In genomic region chr2:168247341-168248305, GRCh38 we compare ENCODE assay signal across 1 cellular context.
TF ChIP-seq lines count a peak whose summit lies in the region.

Gene STK39, minus strand, starts transcription at chr2:168247595. Its CDS starts 160 bp downstream, at chr2:168247435.

TF ChIP-seq in HepG2, 621 proteins besides CTCF, POLR2A, EP300 and RAD21 (continued from another document and continues in another):
- TF ChIP-seq, protein P1, sequence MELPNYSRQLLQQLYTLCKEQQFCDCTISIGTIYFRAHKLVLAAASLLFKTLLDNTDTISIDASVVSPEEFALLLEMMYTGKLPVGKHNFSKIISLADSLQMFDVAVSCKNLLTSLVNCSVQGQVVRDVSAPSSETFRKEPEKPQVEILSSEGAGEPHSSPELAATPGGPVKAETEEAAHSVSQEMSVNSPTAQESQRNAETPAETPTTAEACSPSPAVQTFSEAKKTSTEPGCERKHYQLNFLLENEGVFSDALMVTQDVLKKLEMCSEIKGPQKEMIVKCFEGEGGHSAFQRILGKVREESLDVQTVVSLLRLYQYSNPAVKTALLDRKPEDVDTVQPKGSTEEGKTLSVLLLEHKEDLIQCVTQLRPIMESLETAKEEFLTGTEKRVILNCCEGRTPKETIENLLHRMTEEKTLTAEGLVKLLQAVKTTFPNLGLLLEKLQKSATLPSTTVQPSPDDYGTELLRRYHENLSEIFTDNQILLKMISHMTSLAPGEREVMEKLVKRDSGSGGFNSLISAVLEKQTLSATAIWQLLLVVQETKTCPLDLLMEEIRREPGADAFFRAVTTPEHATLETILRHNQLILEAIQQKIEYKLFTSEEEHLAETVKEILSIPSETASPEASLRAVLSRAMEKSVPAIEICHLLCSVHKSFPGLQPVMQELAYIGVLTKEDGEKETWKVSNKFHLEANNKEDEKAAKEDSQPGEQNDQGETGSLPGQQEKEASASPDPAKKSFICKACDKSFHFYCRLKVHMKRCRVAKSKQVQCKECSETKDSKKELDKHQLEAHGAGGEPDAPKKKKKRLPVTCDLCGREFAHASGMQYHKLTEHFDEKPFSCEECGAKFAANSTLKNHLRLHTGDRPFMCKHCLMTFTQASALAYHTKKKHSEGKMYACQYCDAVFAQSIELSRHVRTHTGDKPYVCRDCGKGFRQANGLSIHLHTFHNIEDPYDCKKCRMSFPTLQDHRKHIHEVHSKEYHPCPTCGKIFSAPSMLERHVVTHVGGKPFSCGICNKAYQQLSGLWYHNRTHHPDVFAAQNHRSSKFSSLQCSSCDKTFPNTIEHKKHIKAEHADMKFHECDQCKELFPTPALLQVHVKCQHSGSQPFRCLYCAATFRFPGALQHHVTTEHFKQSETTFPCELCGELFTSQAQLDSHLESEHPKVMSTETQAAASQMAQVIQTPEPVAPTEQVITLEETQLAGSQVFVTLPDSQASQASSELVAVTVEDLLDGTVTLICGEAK (IDR thresholded peaks at IDR 0.05), result no peak
- TF ChIP-seq, protein P1 (CRISPR knock-in tag; IDR thresholded peaks at IDR 0.05), result peak; percentile 60; the same call in 1 of the 2 replicates
- peak; percentile 77; the same call in 1 of the 2 replicates for TF ChIP-seq KMT2A (CRISPR knock-in tag; IDR thresholded peaks at IDR 0.05)
- TF ChIP-seq ZNF749 (CRISPR knock-in tag; IDR thresholded peaks at IDR 0.05; ENCODE audit: borderline replicate concordance), result peak; percentile 90; the same call in 1 of the 2 replicates
- no peak for TF ChIP-seq MAFF (IDR thresholded peaks at IDR 0.05; ENCODE audit: low read depth, low read length)
- peak; percentile 33; the same call in 1 of the 2 replicates for TF ChIP-seq ZNF503 (CRISPR knock-in tag; IDR thresholded peaks at IDR 0.05)
- TF ChIP-seq ZNF142 (CRISPR knock-in tag; IDR thresholded peaks at IDR 0.05), result 0 out of 2 replicates have a peak, but pooled peaks have one; percentile 45
- TF ChIP-seq PAX8 (CRISPR knock-in tag; IDR thresholded peaks at IDR 0.05; ENCODE audit: borderline replicate concordance), result no peak
- TF ChIP-seq, protein P2, sequence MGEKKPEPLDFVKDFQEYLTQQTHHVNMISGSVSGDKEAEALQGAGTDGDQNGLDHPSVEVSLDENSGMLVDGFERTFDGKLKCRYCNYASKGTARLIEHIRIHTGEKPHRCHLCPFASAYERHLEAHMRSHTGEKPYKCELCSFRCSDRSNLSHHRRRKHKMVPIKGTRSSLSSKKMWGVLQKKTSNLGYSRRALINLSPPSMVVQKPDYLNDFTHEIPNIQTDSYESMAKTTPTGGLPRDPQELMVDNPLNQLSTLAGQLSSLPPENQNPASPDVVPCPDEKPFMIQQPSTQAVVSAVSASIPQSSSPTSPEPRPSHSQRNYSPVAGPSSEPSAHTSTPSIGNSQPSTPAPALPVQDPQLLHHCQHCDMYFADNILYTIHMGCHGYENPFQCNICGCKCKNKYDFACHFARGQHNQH (CRISPR knock-in tag; IDR thresholded peaks at IDR 0.05), result peak; percentile 77; the same call in 1 of the 2 replicates
- TF ChIP-seq ZNF747 (CRISPR knock-in tag; IDR thresholded peaks at IDR 0.05; ENCODE audit: borderline replicate concordance), result peak; percentile 40; the same call in 1 of the 2 replicates
- 0 out of 2 replicates have a peak, but pooled peaks have one; percentile 77 for TF ChIP-seq HDAC1 (CRISPR knock-in tag; IDR thresholded peaks at IDR 0.05)
- TF ChIP-seq PPARG (CRISPR knock-in tag; conservative IDR thresholded peaks at IDR 0.05), result no peak; the same call in 1 of the 2 replicates
- TF ChIP-seq UBTF (CRISPR knock-in tag; IDR thresholded peaks at IDR 0.05), result peak; percentile 92
- TF ChIP-seq ZNF780A (CRISPR knock-in tag; IDR thresholded peaks at IDR 0.05), result no peak
- peak; percentile 87; the same call in 1 of the 2 replicates for TF ChIP-seq ZNF564 (CRISPR knock-in tag; IDR thresholded peaks at IDR 0.05)
- no peak for TF ChIP-seq SMARCC2 (IDR thresholded peaks at IDR 0.05)
- TF ChIP-seq ZNF18 (CRISPR knock-in tag; IDR thresholded peaks at IDR 0.05; ENCODE audit: insufficient replicate concordance), result peak; percentile 78
- TF ChIP-seq SRSF1 (optimal IDR thresholded peaks at IDR 0.05; ENCODE audit: low read depth, low read length), result peak; percentile 46
- TF ChIP-seq ZNF547 (CRISPR knock-in tag; IDR thresholded peaks at IDR 0.05), result peak; percentile 35; the same call in 1 of the 2 replicates
- TF ChIP-seq, protein P3, sequence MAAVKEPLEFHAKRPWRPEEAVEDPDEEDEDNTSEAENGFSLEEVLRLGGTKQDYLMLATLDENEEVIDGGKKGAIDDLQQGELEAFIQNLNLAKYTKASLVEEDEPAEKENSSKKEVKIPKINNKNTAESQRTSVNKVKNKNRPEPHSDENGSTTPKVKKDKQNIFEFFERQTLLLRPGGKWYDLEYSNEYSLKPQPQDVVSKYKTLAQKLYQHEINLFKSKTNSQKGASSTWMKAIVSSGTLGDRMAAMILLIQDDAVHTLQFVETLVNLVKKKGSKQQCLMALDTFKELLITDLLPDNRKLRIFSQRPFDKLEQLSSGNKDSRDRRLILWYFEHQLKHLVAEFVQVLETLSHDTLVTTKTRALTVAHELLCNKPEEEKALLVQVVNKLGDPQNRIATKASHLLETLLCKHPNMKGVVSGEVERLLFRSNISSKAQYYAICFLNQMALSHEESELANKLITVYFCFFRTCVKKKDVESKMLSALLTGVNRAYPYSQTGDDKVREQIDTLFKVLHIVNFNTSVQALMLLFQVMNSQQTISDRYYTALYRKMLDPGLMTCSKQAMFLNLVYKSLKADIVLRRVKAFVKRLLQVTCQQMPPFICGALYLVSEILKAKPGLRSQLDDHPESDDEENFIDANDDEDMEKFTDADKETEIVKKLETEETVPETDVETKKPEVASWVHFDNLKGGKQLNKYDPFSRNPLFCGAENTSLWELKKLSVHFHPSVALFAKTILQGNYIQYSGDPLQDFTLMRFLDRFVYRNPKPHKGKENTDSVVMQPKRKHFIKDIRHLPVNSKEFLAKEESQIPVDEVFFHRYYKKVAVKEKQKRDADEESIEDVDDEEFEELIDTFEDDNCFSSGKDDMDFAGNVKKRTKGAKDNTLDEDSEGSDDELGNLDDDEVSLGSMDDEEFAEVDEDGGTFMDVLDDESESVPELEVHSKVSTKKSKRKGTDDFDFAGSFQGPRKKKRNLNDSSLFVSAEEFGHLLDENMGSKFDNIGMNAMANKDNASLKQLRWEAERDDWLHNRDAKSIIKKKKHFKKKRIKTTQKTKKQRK (IDR thresholded peaks at IDR 0.05; ENCODE audit: low read length), result no peak
- 0 out of 2 replicates have a peak, but pooled peaks have one; percentile 30 for TF ChIP-seq RCOR2 (CRISPR knock-in tag; IDR thresholded peaks at IDR 0.05)
- peak; percentile 70 for TF ChIP-seq SALL1 (CRISPR knock-in tag; IDR thresholded peaks at IDR 0.05)
- no peak for TF ChIP-seq MLX (CRISPR knock-in tag; IDR thresholded peaks at IDR 0.05)
- no peak for TF ChIP-seq SMYD3 (CRISPR knock-in tag; IDR thresholded peaks at IDR 0.05)
- peak; percentile 26 for TF ChIP-seq MED8 (CRISPR knock-in tag; IDR thresholded peaks at IDR 0.05; ENCODE audit: insufficient replicate concordance)
